1 cellular context compared by ENCODE assay signal in the genomic region with DNA sequence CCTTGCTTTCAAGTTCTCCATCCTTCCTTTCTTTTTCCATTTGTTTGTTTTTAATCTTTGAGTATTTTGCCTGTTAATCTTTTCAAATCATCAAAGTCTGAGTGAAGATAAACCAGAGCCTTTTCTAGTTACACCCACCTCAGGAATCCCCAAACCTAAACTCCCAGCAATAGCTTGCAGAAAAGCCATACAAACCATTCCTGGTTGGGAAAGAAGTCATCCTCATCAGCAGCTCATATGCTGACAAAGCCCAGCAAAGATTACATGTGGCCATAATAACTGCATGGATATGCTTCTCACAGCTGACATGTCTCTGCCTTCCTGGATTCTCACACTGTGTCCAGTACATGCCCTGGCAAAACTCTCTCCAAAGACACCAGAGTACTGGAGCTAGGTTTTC.
TF ChIP-seq lines count a peak whose summit lies in the region.

No MANE protein-coding gene starts in this region.

TF ChIP-seq in HepG2, 621 proteins besides CTCF, POLR2A, EP300 and RAD21 (continued from another document):
- TF ChIP-seq, protein P1, sequence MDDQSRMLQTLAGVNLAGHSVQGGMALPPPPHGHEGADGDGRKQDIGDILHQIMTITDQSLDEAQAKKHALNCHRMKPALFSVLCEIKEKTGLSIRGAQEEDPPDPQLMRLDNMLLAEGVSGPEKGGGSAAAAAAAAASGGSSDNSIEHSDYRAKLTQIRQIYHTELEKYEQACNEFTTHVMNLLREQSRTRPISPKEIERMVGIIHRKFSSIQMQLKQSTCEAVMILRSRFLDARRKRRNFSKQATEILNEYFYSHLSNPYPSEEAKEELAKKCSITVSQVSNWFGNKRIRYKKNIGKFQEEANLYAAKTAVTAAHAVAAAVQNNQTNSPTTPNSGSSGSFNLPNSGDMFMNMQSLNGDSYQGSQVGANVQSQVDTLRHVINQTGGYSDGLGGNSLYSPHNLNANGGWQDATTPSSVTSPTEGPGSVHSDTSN (CRISPR knock-in tag; IDR thresholded peaks at IDR 0.05; ENCODE audit: borderline replicate concordance), result no peak
- TF ChIP-seq ZNF792 (CRISPR knock-in tag; IDR thresholded peaks at IDR 0.05), result no peak
- no peak for TF ChIP-seq ZNF749 (CRISPR knock-in tag; IDR thresholded peaks at IDR 0.05; ENCODE audit: borderline replicate concordance)
- no peak for TF ChIP-seq HOXA5 (CRISPR knock-in tag; IDR thresholded peaks at IDR 0.05)
- TF ChIP-seq, protein P2, sequence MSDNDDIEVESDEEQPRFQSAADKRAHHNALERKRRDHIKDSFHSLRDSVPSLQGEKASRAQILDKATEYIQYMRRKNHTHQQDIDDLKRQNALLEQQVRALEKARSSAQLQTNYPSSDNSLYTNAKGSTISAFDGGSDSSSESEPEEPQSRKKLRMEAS (IDR thresholded peaks at IDR 0.05), result no peak
